Comparison of ENCODE assay signal across 13 cellular contexts in the genomic region with DNA sequence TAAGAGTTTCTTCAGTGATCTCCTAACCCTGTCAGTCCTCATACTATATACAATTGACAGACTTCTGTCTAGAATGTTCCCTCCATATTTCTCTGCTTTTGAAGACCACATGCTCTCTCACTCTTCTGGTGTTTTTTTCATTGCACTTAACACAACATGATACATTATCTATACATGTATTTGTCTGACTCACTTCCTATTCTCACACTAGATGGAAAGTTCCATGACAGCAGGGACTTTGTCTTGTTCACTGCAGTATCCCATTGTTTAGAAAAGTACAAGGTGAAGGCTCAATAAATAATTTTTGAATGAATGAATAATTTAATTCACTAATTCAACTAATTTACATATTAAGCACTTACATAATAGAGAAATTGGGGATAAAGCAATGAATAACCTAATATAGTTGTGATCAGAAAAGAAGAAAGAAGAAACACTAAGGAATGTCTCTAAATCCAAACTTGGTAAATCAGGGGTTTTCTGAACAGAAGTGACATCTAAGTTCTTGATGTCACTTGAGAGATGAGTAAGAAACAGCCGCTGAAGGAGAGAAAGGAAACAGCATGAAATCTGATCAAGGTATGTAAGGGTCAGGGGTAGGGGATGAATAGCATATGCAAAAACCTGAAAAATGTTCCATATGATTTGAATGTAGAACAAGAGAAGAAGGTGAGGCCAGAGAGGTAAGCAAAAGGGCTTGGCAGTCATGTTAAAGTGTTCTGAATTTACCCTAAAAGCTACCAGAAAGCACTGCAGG. TPM values are rescaled to one million over a fixed set of nuclear protein-coding genes. Genes with fewer than 3 reads are reported as not detected.
DNase-seq lines count a peak whose midpoint lies in the region; ATAC-seq, FAIRE-seq and TF ChIP-seq lines count a peak whose summit lies in the region.
"Had no signal": no experiment of that assay in that cellular context is flagged by ENCODE, and none has a peak within 500 bp of the region (broad histone marks: within the 10 kb centered on the region; RNA-seq: fewer than 3 reads in every experiment).

No MANE protein-coding gene starts in this region.

- intact Hi-C loops in heart right ventricle (cut with DNase I): no loop called here
- intact Hi-C loops in CD8-positive, alpha-beta T cell (cut with DNase I, micrococcal nuclease): no loop called here

- POLR2A ChIA-PET in CD8-positive, alpha-beta T cell (lab: Charles Lee): interaction anchor here (0.6 kb wide), 1 partner anchor 32 kb away, joined by 3 read pairs; no protein-coding TSS in a partner anchor

- H3K4me3 Mint-ChIP-seq in CD8-positive, alpha-beta T cell: no peak overlapping the region

- H3K4me1 ChIP-seq in heart right ventricle: no peaks in the 10 kb centered on the region
- no peaks in the 10 kb centered on the region for H3K4me1 ChIP-seq in CD8-positive, alpha-beta T cell (ENCODE audit: insufficient read depth, low read length)
- H3K4me1 ChIP-seq: stomach had no signal

- no peaks in the 10 kb centered on the region for H3K9me3 Mint-ChIP-seq in CD8-positive, alpha-beta T cell

- CTCF ChIA-PET in CD8-positive, alpha-beta T cell (lab: Charles Lee): no interaction called here

- FAIRE-seq in GM12892 (lab: Jason Lieb, UNC) (peak; percentile 79), bronchial epithelial cell (lab: Jason Lieb, UNC) (no peak)

- H3K36me3 Mint-ChIP-seq in CD8-positive, alpha-beta T cell: peaks cover 36% of the 10 kb centered on the region

- H3K27ac Mint-ChIP-seq in CD8-positive, alpha-beta T cell: no peak overlapping the region

- TF ChIP-seq POLR2A in GM12892 (IDR thresholded peaks at IDR 0.05; ENCODE audit: low read depth, low read length): no peak

- DNase-seq in GM12892 (ENCODE audit: insufficient read length) (no peak), bronchial epithelial cell (ENCODE audit: low read depth) (peak; percentile 76), heart right ventricle (no peak), NCI-H2107 treated with DMSO at 0.1 percent for 48 hours (lab: John Stamatoyannopoulos, UW; ENCODE audit: unreplicated experiment) (no peak)
- DNase-seq in CD8-positive, alpha-beta T cell: no peak
- DNase-seq: central memory CD4-positive, alpha-beta T cell; glutamatergic neuron; mucosa of descending colon; stomach had no signal

- H3K27me3 ChIP-seq in bronchial epithelial cell (ENCODE audit: control insufficient read depth, insufficient read depth, low read length) (no peaks in the 10 kb centered on the region), heart right ventricle (no peaks in the 10 kb centered on the region)
- H3K27me3 ChIP-seq in CD8-positive, alpha-beta T cell (ENCODE audit: insufficient read depth, low read length): no peaks in the 10 kb centered on the region
- H3K27me3 ChIP-seq: stomach had no signal

- H3K9me3 ChIP-seq in heart right ventricle: no peaks in the 10 kb centered on the region
- no peaks in the 10 kb centered on the region for H3K9me3 ChIP-seq in CD8-positive, alpha-beta T cell (ENCODE audit: low read length)
- H3K9me3 ChIP-seq: mucosa of descending colon, stomach had no signal

- H3K27ac ChIP-seq in heart right ventricle: no peak overlapping the region
- no peak overlapping the region for H3K27ac ChIP-seq in CD8-positive, alpha-beta T cell (ENCODE audit: low read depth, low read length)
- H3K27ac ChIP-seq: skin epidermis, stomach had no signal

- H3K27me3 Mint-ChIP-seq in CD8-positive, alpha-beta T cell (ENCODE audit: low read depth): no peaks in the 10 kb centered on the region

- 88 to 95% methylated on average over 1 of the region's 1 CpG for WGBS in heart right ventricle, 2 donors

- peaks cover 3% of the 10 kb centered on the region for H3K4me1 Mint-ChIP-seq in CD8-positive, alpha-beta T cell (ENCODE audit: low read depth)

- no peak for TF ChIP-seq CTCF in bronchial epithelial cell (IDR thresholded peaks at IDR 0.05; ENCODE audit: insufficient read depth, low read length, severe bottlenecking)
- TF ChIP-seq CTCF in heart right ventricle (IDR thresholded peaks at IDR 0.05): no peak
- no peak for TF ChIP-seq CTCF in CD8-positive, alpha-beta T cell (IDR thresholded peaks at IDR 0.05)

- no peak overlapping the region for H3K4me3 ChIP-seq in bronchial epithelial cell (ENCODE audit: low read depth, low read length)
- no peak overlapping the region for H3K4me3 ChIP-seq in heart right ventricle
- H3K4me3 ChIP-seq in CD8-positive, alpha-beta T cell (ENCODE audit: low read depth, low read length): no peak overlapping the region
- H3K4me3 ChIP-seq: mucosa of descending colon, skin epidermis, stomach had no signal

- H3K36me3 ChIP-seq in bronchial epithelial cell (ENCODE audit: control insufficient read depth, insufficient read depth, low read length): peaks cover 9% of the 10 kb centered on the region
- peaks cover 0 to 62% (median 0%) of the 10 kb centered on the region in 9 donors for H3K36me3 ChIP-seq in heart right ventricle
- peaks cover 7% of the 10 kb centered on the region for H3K36me3 ChIP-seq in CD8-positive, alpha-beta T cell (ENCODE audit: insufficient read depth, low read length)

- peak; percentile 60 for ATAC-seq in GM19351 (IDR thresholded peaks at IDR 0.05; ENCODE audit: unreplicated experiment)
- peak; percentile 81 for ATAC-seq in HG02981 (IDR thresholded peaks at IDR 0.05; ENCODE audit: unreplicated experiment)
- ATAC-seq in heart right ventricle: no peak
- ATAC-seq in HG03095 (IDR thresholded peaks at IDR 0.05; ENCODE audit: unreplicated experiment): no peak
- ATAC-seq in CD8-positive, alpha-beta T cell: no peak
- ATAC-seq: mucosa of descending colon had no signal

RNA-seq across cellular contexts. Expression of gene MBD2, which starts 42.4 kb away (rescaled TPM):
- 103 TPM for polyA plus RNA-seq in GM12892 (2012; ENCODE audit: missing spikeins)
- total RNA-seq in bronchial epithelial cell: 36.3 and 58.4 TPM in 2 replicates
- total RNA-seq in heart right ventricle: 10 to 100 TPM; 37.4 to 61.3 (median 42.6) TPM
- 10 to 100 TPM; 19.6 to 27.9 TPM for polyA plus RNA-seq in heart right ventricle
- total RNA-seq in CD8-positive, alpha-beta T cell: 10 to 100 TPM; 71.4 to 73.0 TPM

Comparison
In these comparisons a context has a peak if more than half of its experiments do, and no peak if none do; other contexts are left out.
1. ATAC-seq: peak in GM19351 (single experiment) and HG02981 (single experiment); none in heart right ventricle (0 of 8), HG03095 (single experiment) and CD8-positive, alpha-beta T cell (single experiment).